Comparison of ENCODE assay signal across 14 cellular contexts in the genomic region with DNA sequence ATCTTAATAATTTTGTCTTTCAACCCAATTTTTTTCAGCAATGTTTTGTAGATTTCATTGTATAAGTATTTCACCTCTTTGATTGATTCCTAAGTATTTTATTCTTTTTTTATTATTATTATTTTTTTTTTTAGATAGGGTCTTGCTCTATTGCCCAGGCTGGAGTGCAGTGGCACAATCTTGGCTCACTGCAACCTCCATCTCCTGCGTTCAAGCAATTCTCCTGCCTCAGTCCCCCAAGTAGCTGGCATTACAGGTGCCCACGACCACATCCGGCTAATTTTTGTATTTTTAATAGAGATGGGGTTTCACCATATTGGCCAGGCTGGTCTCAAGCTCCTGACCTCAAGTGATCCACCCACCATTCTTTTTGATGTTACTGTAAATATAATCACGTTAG. TPM values are rescaled to one million over a fixed set of nuclear protein-coding genes. Genes with fewer than 3 reads are reported as not detected.
DNase-seq lines count a peak whose midpoint lies in the region; ATAC-seq, FAIRE-seq and TF ChIP-seq lines count a peak whose summit lies in the region.
"Not testable (repeated sequence)": the region's sequence is repeated elsewhere in the genome, so short reads cannot be mapped to it uniquely, and the experiment has no call there.
"Had no signal": no experiment of that assay in that cellular context is flagged by ENCODE, and none has a peak within 500 bp of the region (broad histone marks: within the 10 kb centered on the region; RNA-seq: fewer than 3 reads in every experiment).

No MANE protein-coding gene starts in this region.

- H3K9me1 ChIP-seq in K562 (ENCODE audit: control insufficient read depth, insufficient read depth, low read length) = not testable (repeated sequence)

- not testable (repeated sequence) for H4K20me1 ChIP-seq in K562 (replicated peaks; ENCODE audit: control insufficient read depth, insufficient read depth, low read length); HepG2 (ENCODE audit: insufficient read depth, low read length)

- not testable (repeated sequence) for BruUV-seq in Caco-2 (replicated peaks; lab: Mats Ljungman, UMichigan); K562 (replicated peaks; lab: Mats Ljungman, UMichigan); HepG2 (replicated peaks; lab: Mats Ljungman, UMichigan)

- H3K36me3 ChIP-seq in Caco-2 (ENCODE audit: control insufficient read depth, insufficient read depth, low read length); HUES6 (ENCODE audit: control insufficient read depth, insufficient read depth, low read length); K562 (ENCODE audit: control insufficient read depth, insufficient read depth, low read length); HepG2 (replicated peaks in 1 of 2; ENCODE audit: control insufficient read depth in 1 of 2, insufficient read depth in 2 of 2, low read length in 2 of 2): not testable (repeated sequence)

- H3K27me3 ChIP-seq in Caco-2 (replicated peaks; ENCODE audit: control insufficient read depth, insufficient read depth, low read length); HUES6 (ENCODE audit: control insufficient read depth, insufficient read depth, low read length); K562 (ENCODE audit: control insufficient read depth in 2 of 2, insufficient read depth in 2 of 2, low read length in 2 of 2); HepG2 (ENCODE audit: control insufficient read depth in 1 of 2, insufficient read depth in 2 of 2, low read length in 2 of 2): not testable (repeated sequence)

- in situ Hi-C loops in K562 (cut with MboI); HepG2 (cut with HindIII; ENCODE audit: extremely low pct_ligation_motif_present, low pct_unique_long_range_greater_than_20kb): not testable (repeated sequence)

- FAIRE-seq in A204.1 (lab: Jason Lieb, UNC) (peak; percentile 16), frontal cortex (lab: Jason Lieb, UNC) (peak; percentile 17)
- FAIRE-seq in K562 (lab: Jason Lieb, UNC); HepG2 (lab: Jason Lieb, UNC): not testable (repeated sequence)

- POLR2A ChIA-PET in Caco-2 (lab: Charles Lee) = interaction anchor here (0.6 kb wide), 2 partner anchors 20 to 439 kb away, joined by 3 to 8 read pairs; no protein-coding TSS in a partner anchor
- POLR2A ChIA-PET in K562 (lab: Yijun Ruan, JAX); HepG2 (lab: Yijun Ruan, JAX): not testable (repeated sequence)

- not testable (repeated sequence) for H3K79me2 ChIP-seq in K562 (ENCODE audit: control insufficient read depth, insufficient read depth, low read length); HepG2 (ENCODE audit: insufficient read depth, low read length)

- not testable (repeated sequence) for H3K27me3 Mint-ChIP-seq in Caco-2 (ENCODE audit: insufficient read depth, unreplicated experiment); type B pancreatic cell

- not testable (repeated sequence) for DNase-seq in Caco-2; K562 (ENCODE audit: extremely low read depth in 1 of 4, low spot score in 3 of 4); frontal cortex (ENCODE audit: low spot score in 2 of 2); HepG2 (ENCODE audit: low spot score); type B pancreatic cell (ENCODE audit: extremely low spot score, unreplicated experiment)

- TF ChIP-seq CTCF in Caco-2 (IDR thresholded peaks at IDR 0.05; ENCODE audit: insufficient read depth in 1 of 2, low read depth in 1 of 2, low read length in 1 of 2, severe bottlenecking in 1 of 2, unreplicated experiment in 1 of 2); K562 (IDR thresholded peaks at IDR 0.05 in 2 of 3, conservative IDR thresholded peaks at IDR 0.05 in 1 of 3; ENCODE audit: insufficient read depth in 2 of 3, low read depth in 1 of 3, low read length in 3 of 3); HepG2 (CRISPR knock-in tag; IDR thresholded peaks at IDR 0.05); type B pancreatic cell (conservative IDR thresholded peaks at IDR 0.05): not testable (repeated sequence)

- not testable (repeated sequence) for TF ChIP-seq EP300 in K562 (IDR thresholded peaks at IDR 0.05; ENCODE audit: low read length); HepG2 (IDR thresholded peaks at IDR 0.05; ENCODE audit: low read depth in 2 of 2, low read length in 2 of 2); HepG2 (CRISPR knock-in tag; IDR thresholded peaks at IDR 0.05; ENCODE audit: borderline replicate concordance)

- WGBS in K562 (ENCODE audit: insufficient coverage, low coverage, missing lambda C conversion rate) = 15% methylated on average over 4 of the region's 4 CpGs
- WGBS in HepG2 (ENCODE audit: low lambda C conversion rate) = 86% methylated on average over 4 of the region's 4 CpGs

- H3K9ac ChIP-seq in HUES6 (ENCODE audit: low read length); K562 (ENCODE audit: insufficient read depth in 1 of 2, low read depth in 2 of 2, low read length in 2 of 2); HepG2 (ENCODE audit: insufficient read depth, low read depth, low read length): not testable (repeated sequence)

- intact Hi-C loops in Caco-2 (cut with micrococcal nuclease; ENCODE audit: unreplicated experiment); K562 (cut with micrococcal nuclease); HepG2 (cut with micrococcal nuclease; ENCODE audit: unreplicated experiment): not testable (repeated sequence)

- H3K27ac ChIP-seq in HUES6 (ENCODE audit: low read depth, low read length); K562 (ENCODE audit: extremely low read depth, low read depth, low read length); HepG2 (ENCODE audit: extremely low read length, insufficient read depth, low read length): not testable (repeated sequence)

- H3K4me2 ChIP-seq in K562 (ENCODE audit: insufficient read depth, low read length) = not testable (repeated sequence)
- peak overlapping the region; percentile 74 for H3K4me2 ChIP-seq in HepG2 (ENCODE audit: low read depth, low read length)

- H3K4me1 Mint-ChIP-seq in Caco-2 (ENCODE audit: low read depth, unreplicated experiment); type B pancreatic cell (ENCODE audit: unreplicated experiment): not testable (repeated sequence)

- TF ChIP-seq RAD21 in K562 (CRISPR knock-in tag; conservative IDR thresholded peaks at IDR 0.05 in 1 of 2, IDR thresholded peaks at IDR 0.05 in 1 of 2); HepG2 (CRISPR knock-in tag; IDR thresholded peaks at IDR 0.05): not testable (repeated sequence)

- H3K36me3 Mint-ChIP-seq in Caco-2 (ENCODE audit: insufficient read depth, unreplicated experiment); type B pancreatic cell: not testable (repeated sequence)

- TF ChIP-seq POLR2A in K562 (conservative IDR thresholded peaks at IDR 0.05); HepG2 (IDR thresholded peaks at IDR 0.05; ENCODE audit: insufficient read depth in 1 of 2, low read depth in 2 of 2, low read length in 2 of 2): not testable (repeated sequence)

- ATAC-seq in K562, HepG2: not testable (repeated sequence)

- H3K9me3 Mint-ChIP-seq in Caco-2 (ENCODE audit: unreplicated experiment); type B pancreatic cell: not testable (repeated sequence)

- H2AFZ ChIP-seq in K562 (ENCODE audit: low read depth, low read length); HepG2 (ENCODE audit: low read length): not testable (repeated sequence)

- CTCF ChIA-PET in Caco-2 (lab: Charles Lee); K562 (lab: Yijun Ruan, JAX; ENCODE audit: low intra/inter-chr PET ratio); HepG2 (lab: Yijun Ruan, JAX; ENCODE audit: low intra/inter-chr PET ratio, low total read pairs): not testable (repeated sequence)

- H3K4me3 Mint-ChIP-seq in Caco-2 (ENCODE audit: unreplicated experiment) = peak overlapping the region; percentile 96
- H3K4me3 Mint-ChIP-seq in type B pancreatic cell = not testable (repeated sequence)

- peak overlapping the region; percentile 42 for H3K4me3 ChIP-seq in Caco-2 (ENCODE audit: low read depth, low read length)
- H3K4me3 ChIP-seq in HUES6 (ENCODE audit: low read depth, low read length) = 0 out of 2 replicates have a peak overlapping the region, but pooled peaks have one; percentile 47
- H3K4me3 ChIP-seq in K562 = not testable (repeated sequence)
- peak overlapping the region; percentile 49 to 68 (median 62); a peak in 4 of 6 replicates for H3K4me3 ChIP-seq in HepG2 (replicated peaks in 1 of 3; ENCODE audit: insufficient read depth in 1 of 3, low read depth in 2 of 3, low read length in 3 of 3)

- not testable (repeated sequence) for H3K27ac Mint-ChIP-seq in Caco-2 (ENCODE audit: unreplicated experiment)
- H3K27ac Mint-ChIP-seq in type B pancreatic cell = peak overlapping the region; percentile 39

- H3K9me3 ChIP-seq in Caco-2; HUES6 (ENCODE audit: control insufficient read depth, insufficient read depth, low read depth, low read length); K562 (replicated peaks; ENCODE audit: control insufficient read depth, insufficient read depth, low read depth, low read length); HepG2 (ENCODE audit: low read length): not testable (repeated sequence)

- not testable (repeated sequence) for H3K4me1 ChIP-seq in Caco-2; K562 (replicated peaks in 1 of 2; ENCODE audit: control insufficient read depth in 2 of 2, insufficient read depth in 2 of 2, low read length in 2 of 2); HepG2 (ENCODE audit: insufficient read depth, low read length)
- H3K4me1 ChIP-seq in HUES6 (ENCODE audit: control insufficient read depth, insufficient read depth, low read length) = peaks cover 10% of the 10 kb centered on the region; the same call in 1 of the 2 replicates

RNA-seq across cellular contexts. Expression of gene SCML4, which starts 36.9 kb away (rescaled TPM):
- total RNA-seq in Caco-2 (2022) (2.6 and 2.8 TPM in 2 replicates), K562 (2014; rRNA removed) (not detected in 2 replicates), K562 (2014; rRNA removed; fragmentation: Illumina TruSeq; extraction: Trizol) (not detected in 2 replicates), K562 (2015; rRNA removed; fragmentation: Illumina TruSeq; extraction: Trizol) (not detected in 2 replicates), K562 (2021) (0.04 and 0.16 TPM in 2 replicates), frontal cortex (2.0 TPM), HepG2 (2016; rRNA removed; fragmentation: Illumina TruSeq; extraction: Trizol) (not detected in 2 replicates), type B pancreatic cell (ENCODE audit: low replicate concordance) (0.33 and 0.43 TPM in 2 replicates)
- not detected in 2 replicates for total RNA-seq in K562 (2011; cell fraction: chromatin; rRNA removed; ENCODE audit: low replicate concordance)
- not detected in 2 replicates for total RNA-seq in K562 (2011; cell fraction: nucleolus; rRNA removed)
- not detected in 2 replicates for total RNA-seq in K562 (2011; cell fraction: nucleoplasm; rRNA removed)
- polyA plus RNA-seq in K562 (2011; rRNA removed) (not detected in 2 replicates), K562 (2014; fragmentation: Illumina TruSeq; extraction: Trizol) (not detected in 2 replicates), K562 (2014; fragmentation: Nextera tagmentation; extraction: Ambion mirVana) (not detected), K562 (2014; rRNA removed) (not detected in 2 replicates), HepG2 (2011; rRNA removed) (0.05 TPM in 1 of 2 replicates, not detected in the other)
- not detected in 2 replicates for polyA plus RNA-seq in K562 (2011; cell fraction: cytosol; rRNA removed)
- polyA plus RNA-seq in K562 (2011; cell fraction: nucleus; rRNA removed) = not detected in 2 replicates
- polyA plus RNA-seq in K562 (2012) = not detected in 2 replicates
- not detected in 2 replicates for polyA minus RNA-seq in K562 (2011; rRNA and poly(A)+ RNA removed)
- not detected in 2 replicates for polyA minus RNA-seq in K562 (2011; cell fraction: cytosol; rRNA and poly(A)+ RNA removed)
- polyA minus RNA-seq in K562 (2011; cell fraction: nucleus; rRNA and poly(A)+ RNA removed) = not detected in 2 replicates
- total RNA-seq in HepG2 (2016; cell fraction: cytosol; rRNA removed; fragmentation: Illumina TruSeq; extraction: Trizol; ENCODE audit: low read depth) = not detected in 2 replicates
- not detected in 2 replicates for total RNA-seq in HepG2 (2016; cell fraction: insoluble cytoplasmic fraction; rRNA removed; fragmentation: Illumina TruSeq; extraction: Trizol)
- not detected in 2 replicates for total RNA-seq in HepG2 (2016; cell fraction: membrane; rRNA removed; fragmentation: Illumina TruSeq; extraction: Trizol)
- not detected in 2 replicates for total RNA-seq in HepG2 (2016; cell fraction: nucleus; rRNA removed; fragmentation: Illumina TruSeq; extraction: Trizol)
- 0.04 TPM in 1 of 2 replicates, not detected in the other for polyA plus RNA-seq in HepG2 (2011; cell fraction: cytosol; rRNA removed)
- 0.05 and 0.11 TPM in 2 replicates for polyA plus RNA-seq in HepG2 (2011; cell fraction: nucleus; rRNA removed)
- 0.89 TPM in 1 of 2 replicates, not detected in the other for polyA plus RNA-seq in HepG2 (2012)
- not detected in 2 replicates for polyA plus RNA-seq in HepG2 (2016; cell fraction: cytosol; fragmentation: Illumina TruSeq; extraction: Trizol; ENCODE audit: low read depth)
- polyA plus RNA-seq in HepG2 (2016; cell fraction: insoluble cytoplasmic fraction; fragmentation: Illumina TruSeq; extraction: Trizol; ENCODE audit: low read depth) = not detected in 2 replicates
- not detected in 2 replicates for polyA plus RNA-seq in HepG2 (2016; cell fraction: membrane; fragmentation: Illumina TruSeq; extraction: Trizol; ENCODE audit: low read depth)
- not detected in 2 replicates for polyA plus RNA-seq in HepG2 (2016; cell fraction: nucleus; fragmentation: Illumina TruSeq; extraction: Trizol; ENCODE audit: insufficient read depth, low read depth)
- polyA minus RNA-seq in HepG2 (2011; rRNA and poly(A)+ RNA removed; ENCODE audit: low replicate concordance) = not detected in 2 replicates
- polyA minus RNA-seq in HepG2 (2011; cell fraction: cytosol; rRNA and poly(A)+ RNA removed) = not detected in 2 replicates
- 0.13 and 0.37 TPM in 2 replicates for polyA minus RNA-seq in HepG2 (2011; cell fraction: nucleus; rRNA and poly(A)+ RNA removed)
- total RNA-seq: A172, A673, Calu3, Daoy had no signal
- polyA plus RNA-seq: A549, AG04450, BJ had no signal
